ENCODE assay signal across 23 cellular contexts in the genomic region with DNA sequence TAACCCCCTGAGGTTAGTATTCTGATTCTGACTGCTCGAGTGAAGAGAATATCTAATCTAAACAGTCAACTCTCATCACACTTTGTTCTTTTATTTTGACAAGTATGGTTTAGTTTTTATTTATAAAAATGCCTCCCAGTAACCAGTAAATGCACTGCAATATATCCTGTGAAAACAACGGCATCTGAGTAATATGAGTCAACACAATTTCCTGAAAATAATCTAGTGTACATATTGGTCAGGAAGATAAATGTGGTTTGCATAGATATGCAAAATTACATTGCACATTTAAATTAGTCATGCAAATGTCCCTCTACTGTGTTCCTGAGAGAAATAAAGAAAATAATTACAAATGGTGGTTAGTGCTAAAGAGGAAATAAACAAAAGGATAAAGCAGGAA.
DNase-seq lines count a peak whose midpoint lies in the region; FAIRE-seq and TF ChIP-seq lines count a peak whose summit lies in the region.
"Had no signal": no experiment of that assay in that cellular context is flagged by ENCODE, and none has a peak within 500 bp of the region (broad histone marks: within the 10 kb centered on the region; RNA-seq: fewer than 3 reads in every experiment).

No MANE protein-coding gene starts in this region.

- no peak overlapping the region for H3K27ac ChIP-seq in BLaER1
- H3K27ac ChIP-seq in mesenchymal stem cell (ENCODE audit: low read length, poor library complexity, severe bottlenecking), result no peak overlapping the region
- H3K27ac ChIP-seq: KMS-11, SJCRH30 had no signal

- no peaks in the 10 kb centered on the region for H3K36me3 ChIP-seq in BLaER1
- H3K36me3 ChIP-seq in bronchial epithelial cell (ENCODE audit: control insufficient read depth, insufficient read depth, low read length), result no peaks in the 10 kb centered on the region
- H3K36me3 ChIP-seq in mesenchymal stem cell (ENCODE audit: control insufficient read depth in 1 of 2, insufficient read depth in 2 of 2, low read depth in 1 of 2, low read length in 2 of 2), result no peaks in the 10 kb centered on the region
- H3K36me3 ChIP-seq: BE2C, SJCRH30 had no signal

- H3K4me3 ChIP-seq in BLaER1 (no peak overlapping the region), bronchial epithelial cell (ENCODE audit: low read depth, low read length) (no peak overlapping the region), mesenchymal stem cell (ENCODE audit: insufficient read depth in 1 of 2, low read depth in 1 of 2, low read length in 2 of 2) (peak overlapping the region in 1 of 2 experiments; percentile 50)
- H3K4me3 ChIP-seq: GM12878, SJCRH30 had no signal

- H3K4me2 ChIP-seq in BLaER1 (peak overlapping the region; percentile 17; the same call in 1 of the 2 replicates), mesenchymal stem cell (ENCODE audit: low read length, poor library complexity, severe bottlenecking) (no peak overlapping the region)
- H3K4me2 ChIP-seq: KMS-11 had no signal

- DNase-seq in HT1080 (ENCODE audit: low read depth) (peak; percentile 48), bronchial epithelial cell (ENCODE audit: low read depth) (peak; percentile 64), mesenchymal stem cell (peak; percentile 37), NCI-H2171 (lab: John Stamatoyannopoulos, UW) (no peak), HuH-7 (ENCODE audit: low spot score) (no peak), NCI-H748 (lab: John Stamatoyannopoulos, UW; ENCODE audit: unreplicated experiment) (no peak)
- DNase-seq: BE2C; CD4-positive, alpha-beta T cell; COR-L47; DND-41; H9; HFFc6; IMR-90; NCI-H1417; NCI-H1694 treated with DMSO at 0.1 percent for 48 hours; NCI-H2081 treated with DMSO at 0.1 percent for 48 hours; NCI-H446; NCI-H748 treated with DMSO at 0.1 percent for 48 hours; SJCRH30 had no signal

- H3K18ac ChIP-seq in mesenchymal stem cell (ENCODE audit: low read depth in 1 of 2, low read length in 2 of 2), result no peak overlapping the region

- no peak for FAIRE-seq in bronchial epithelial cell (lab: Jason Lieb, UNC)
- FAIRE-seq: GM12878, RCC 7860 had no signal

- H3K4me1 ChIP-seq in BLaER1 (peaks cover 13% of the 10 kb centered on the region), mesenchymal stem cell (ENCODE audit: control insufficient read depth, insufficient read depth, low read depth, low read length) (no peaks in the 10 kb centered on the region)
- H3K4me1 ChIP-seq: BE2C, SJCRH30 had no signal

- H4K91ac ChIP-seq in mesenchymal stem cell (ENCODE audit: low read length), result no peak overlapping the region

- no peaks in the 10 kb centered on the region for H4K20me1 ChIP-seq in BLaER1

- H3K23ac ChIP-seq in mesenchymal stem cell (ENCODE audit: low read length in 2 of 2), result no peak overlapping the region

- no peak for TF ChIP-seq CTCF in bronchial epithelial cell (IDR thresholded peaks at IDR 0.05; ENCODE audit: insufficient read depth, low read length, severe bottlenecking)

- no peaks in the 10 kb centered on the region for H3K79me1 ChIP-seq in mesenchymal stem cell (replicated peaks; ENCODE audit: low read length, poor library complexity, severe bottlenecking)

- no peaks in the 10 kb centered on the region for H3K9me3 ChIP-seq in BLaER1
- no peaks in the 10 kb centered on the region for H3K9me3 ChIP-seq in mesenchymal stem cell (ENCODE audit: control insufficient read depth, low read length)
- H3K9me3 ChIP-seq: BE2C, SJCRH30 had no signal

- WGBS in mesenchymal stem cell, result no CpG with 5 or more reads among the region's 2 CpGs

- H3K27me3 ChIP-seq in BLaER1 (no peaks in the 10 kb centered on the region), bronchial epithelial cell (ENCODE audit: control insufficient read depth, insufficient read depth, low read length) (no peaks in the 10 kb centered on the region), mesenchymal stem cell (ENCODE audit: control insufficient read depth in 1 of 2, insufficient read depth in 1 of 2, low read length in 2 of 2) (no peaks in the 10 kb centered on the region)
- H3K27me3 ChIP-seq: BE2C, SJCRH30 had no signal

- H2BK120ac ChIP-seq in mesenchymal stem cell (ENCODE audit: low read depth, low read length), result no peak overlapping the region

- no peak overlapping the region for H2BK5ac ChIP-seq in mesenchymal stem cell (ENCODE audit: low read depth, low read length, poor library complexity, severe bottlenecking)

- no peak overlapping the region for H3K9ac ChIP-seq in BLaER1
- H3K9ac ChIP-seq in mesenchymal stem cell (ENCODE audit: low read length), result no peak overlapping the region
- H3K9ac ChIP-seq: KMS-11 had no signal

- no peak overlapping the region for H2BK15ac ChIP-seq in mesenchymal stem cell (ENCODE audit: low read depth, poor library complexity, severe bottlenecking)

- no peak overlapping the region for H2AK5ac ChIP-seq in mesenchymal stem cell (ENCODE audit: low read length, severe bottlenecking)

- no peak overlapping the region for H2AFZ ChIP-seq in mesenchymal stem cell (ENCODE audit: low read depth, low read length)

- H4K8ac ChIP-seq in mesenchymal stem cell (ENCODE audit: low read length), result no peak overlapping the region

- H3K14ac ChIP-seq in mesenchymal stem cell (ENCODE audit: low read length in 2 of 2), result no peak overlapping the region

- no peak overlapping the region for H2BK12ac ChIP-seq in mesenchymal stem cell (ENCODE audit: low read length in 2 of 2)

- H3K4ac ChIP-seq in mesenchymal stem cell (ENCODE audit: low read depth in 1 of 2, low read length in 2 of 2), result no peak overlapping the region

Comparison
In these comparisons a context has a peak if more than half of its experiments do, and no peak if none do; other contexts are left out.
1. DNase-seq: peak in HT1080 (single experiment), bronchial epithelial cell (single experiment) and mesenchymal stem cell (single experiment); none in NCI-H2171 (single experiment), HuH-7 (single experiment) and NCI-H748 (single experiment).